ENCODE assay signal across 9 cellular contexts in the genomic region with DNA sequence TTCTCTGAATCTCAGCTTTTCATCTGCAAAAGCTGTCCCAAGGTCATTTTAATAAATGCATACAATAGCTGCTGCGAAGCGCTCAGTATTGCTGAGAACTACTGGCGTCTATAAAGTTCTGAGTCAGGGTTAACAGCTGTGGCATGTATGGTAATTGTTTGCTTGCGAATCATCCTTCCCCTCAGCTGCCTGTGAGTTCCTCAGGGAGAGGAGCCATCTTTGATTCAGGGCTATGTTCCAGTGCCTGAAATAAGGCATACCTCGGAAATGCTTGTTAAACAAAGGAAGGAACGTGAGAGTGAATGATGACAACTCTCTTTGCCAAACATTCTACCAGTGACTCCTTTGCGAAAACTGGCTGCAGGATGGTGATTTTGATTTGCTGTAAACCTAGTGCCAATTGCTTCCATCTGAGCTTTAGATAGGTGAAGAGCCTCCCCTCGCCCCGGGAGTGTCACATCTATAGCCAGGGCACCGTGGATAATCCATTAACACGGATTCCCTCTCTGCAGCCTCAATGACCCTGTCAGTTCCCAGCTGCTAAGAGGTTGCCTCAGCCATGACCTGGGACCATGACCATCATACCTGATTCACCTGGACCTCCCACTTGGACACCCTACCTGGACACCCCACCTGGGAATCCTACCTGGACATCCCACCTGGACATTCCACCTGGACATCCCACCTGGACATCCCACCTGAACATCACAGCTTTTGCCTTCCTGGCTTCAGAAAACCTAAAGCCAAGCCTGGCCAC. TPM values are rescaled to one million over a fixed set of nuclear protein-coding genes. Genes with fewer than 3 reads are reported as not detected.
DNase-seq lines count a peak whose midpoint lies in the region; ATAC-seq and TF ChIP-seq lines count a peak whose summit lies in the region.
"Had no signal": no experiment of that assay in that cellular context is flagged by ENCODE, and none has a peak within 500 bp of the region (broad histone marks: within the 10 kb centered on the region; RNA-seq: fewer than 3 reads in every experiment).

No MANE protein-coding gene starts in this region.

- no peaks in the 10 kb centered on the region for H3K9me2 ChIP-seq in GM23248 (ENCODE audit: insufficient read depth)

- no peaks in the 10 kb centered on the region for H3K36me3 ChIP-seq in GM23248 (ENCODE audit: low read depth)
- no peaks in the 10 kb centered on the region for H3K36me3 ChIP-seq in SJCRH30
- no peaks in the 10 kb centered on the region for H3K36me3 ChIP-seq in fibroblast of lung (ENCODE audit: control insufficient read depth, insufficient read depth, low read length)
- no peaks in the 10 kb centered on the region for H3K36me3 ChIP-seq in skeletal muscle satellite cell (ENCODE audit: insufficient read depth, low read length)

- H3K9ac ChIP-seq in GM23248 (0 out of 2 replicates have a peak overlapping the region, but pooled peaks have one; percentile 19), fibroblast of lung (ENCODE audit: insufficient read depth, low read length) (no peak overlapping the region), skeletal muscle satellite cell (ENCODE audit: low read depth, low read length) (no peak overlapping the region)

- no peaks in the 10 kb centered on the region for H3K27me3 ChIP-seq in GM23248 (replicated peaks; ENCODE audit: insufficient read depth)
- H3K27me3 ChIP-seq in SJCRH30 = no peaks in the 10 kb centered on the region
- no peaks in the 10 kb centered on the region for H3K27me3 ChIP-seq in fibroblast of lung (ENCODE audit: control insufficient read depth, insufficient read depth, low read length)
- peaks cover 7% of the 10 kb centered on the region for H3K27me3 ChIP-seq in skeletal muscle satellite cell (ENCODE audit: control insufficient read depth, insufficient read depth, low read length)

- no peaks in the 10 kb centered on the region for H4K20me1 ChIP-seq in GM23248 (ENCODE audit: insufficient read depth)
- H4K20me1 ChIP-seq in fibroblast of lung (ENCODE audit: control insufficient read depth, extremely low read depth, insufficient read depth, low read length) = no peaks in the 10 kb centered on the region

- H3K79me2 ChIP-seq in GM23248 (ENCODE audit: insufficient read depth) (no peaks in the 10 kb centered on the region), fibroblast of lung (ENCODE audit: control insufficient read depth, insufficient read depth, low read length) (no peaks in the 10 kb centered on the region)

- H2AFZ ChIP-seq in GM23248 (peak overlapping the region; percentile 8; the same call in 1 of the 2 replicates), fibroblast of lung (ENCODE audit: low read length) (peak overlapping the region; percentile 6)

- H3K27ac ChIP-seq in GM23248 = peak overlapping the region; percentile 23
- H3K27ac ChIP-seq in SJCRH30 = peak overlapping the region; percentile 76
- no peak overlapping the region for H3K27ac ChIP-seq in fibroblast of lung (ENCODE audit: insufficient read depth, low read length)

- no peaks in the 10 kb centered on the region for H3F3A ChIP-seq in GM23248 (ENCODE audit: insufficient read depth)

- H3K4me1 ChIP-seq in GM23248 (ENCODE audit: insufficient read depth) = peaks cover 9% of the 10 kb centered on the region
- peaks cover 26% of the 10 kb centered on the region for H3K4me1 ChIP-seq in SJCRH30
- peaks cover 12% of the 10 kb centered on the region for H3K4me1 ChIP-seq in fibroblast of lung (ENCODE audit: control insufficient read depth, extremely low read depth, insufficient read depth, low read length)
- peaks cover 20% of the 10 kb centered on the region for H3K4me1 ChIP-seq in skeletal muscle satellite cell (ENCODE audit: control insufficient read depth, insufficient read depth, low read length)

- no peak for TF ChIP-seq CTCF in fibroblast of lung (conservative IDR thresholded peaks at IDR 0.05 in 1 of 2, IDR thresholded peaks at IDR 0.05 in 1 of 2; ENCODE audit: low read depth in 1 of 2, low read length in 2 of 2)

- 51 to 54% methylated on average over 11 of the region's 11 CpGs for WGBS in GM23248 (ENCODE audit: low coverage in 1 of 2, low lambda C conversion rate in 2 of 2, missing lambda C conversion rate in 2 of 2), 2 experiments

- ATAC-seq in GM21423 (IDR thresholded peaks at IDR 0.05; ENCODE audit: unreplicated experiment) (no peak), GM18498 (IDR thresholded peaks at IDR 0.05; ENCODE audit: unreplicated experiment) (no peak)

- DNase-seq in GM23248 (peak; percentile 95), SJCRH30 (peak; percentile 55 to 64), fibroblast of lung (ENCODE audit: low read depth in 2 of 2) (peak; percentile 81 to 86), NCI-H2029 treated with DMSO at 0.1 percent for 48 hours (lab: John Stamatoyannopoulos, UW) (no peak)
- DNase-seq: nephron progenitor cell had no signal

- H3K4me3 ChIP-seq in GM23248 = no peak overlapping the region
- no peak overlapping the region for H3K4me3 ChIP-seq in SJCRH30
- no peak overlapping the region for H3K4me3 ChIP-seq in fibroblast of lung (replicated peaks in 1 of 4; ENCODE audit: control extremely low read depth in 1 of 4, insufficient read depth in 1 of 4, low read depth in 3 of 4, low read length in 4 of 4)
- no peak overlapping the region for H3K4me3 ChIP-seq in skeletal muscle satellite cell (ENCODE audit: low read length)

- H3K4me2 ChIP-seq in GM23248 (ENCODE audit: unreplicated experiment) (peak overlapping the region; percentile 19), fibroblast of lung (ENCODE audit: extremely low read depth, insufficient read depth, low read length) (peak overlapping the region; percentile 26), skeletal muscle satellite cell (ENCODE audit: low read length) (peak overlapping the region; percentile 45)

- no peaks in the 10 kb centered on the region for H3K9me3 ChIP-seq in GM23248 (ENCODE audit: low read depth)
- no peaks in the 10 kb centered on the region for H3K9me3 ChIP-seq in SJCRH30 (replicated peaks)
- H3K9me3 ChIP-seq in fibroblast of lung (ENCODE audit: control insufficient read depth, insufficient read depth, low read depth, low read length) = no peaks in the 10 kb centered on the region
- H3K9me3 ChIP-seq in skeletal muscle satellite cell (replicated peaks; ENCODE audit: low read length) = no peaks in the 10 kb centered on the region

- in situ Hi-C loops in GM23248 (cut with MboI) = no loop called here

RNA-seq across cellular contexts. Expression of gene GPRIN2, which starts 39.6 kb away (rescaled TPM):
- not detected in 2 replicates for total RNA-seq in GM23248 (2014; rRNA removed; shearing (Covaris generic))
- not detected in 2 replicates for polyA plus RNA-seq in GM23248 (2016; fragmentation: Nextera tagmentation; extraction: Ambion mirVana)
- total RNA-seq in SJCRH30 (2014; rRNA removed; shearing (Covaris generic)) = not detected in 2 replicates
- not detected in 2 replicates for total RNA-seq in fibroblast of lung
- polyA plus RNA-seq in fibroblast of lung = not detected in 2 replicates
- polyA plus RNA-seq in fibroblast of lung (2012) = not detected in 2 replicates
- not detected in 2 replicates for polyA minus RNA-seq in fibroblast of lung (ENCODE audit: low replicate concordance)
- total RNA-seq in skeletal muscle satellite cell (2012; rRNA removed) = not detected in 2 replicates
- total RNA-seq: NCI-H460 had no signal

RNA-seq across cellular contexts. Expression of gene NPY4R, which starts 51.1 kb away (rescaled TPM):
- not detected in 2 replicates for total RNA-seq in GM23248 (2014; rRNA removed; shearing (Covaris generic))
- 0.34 TPM in 1 of 2 replicates, not detected in the other for polyA plus RNA-seq in GM23248 (2016; fragmentation: Nextera tagmentation; extraction: Ambion mirVana)
- not detected in 2 replicates for total RNA-seq in SJCRH30 (2014; rRNA removed; shearing (Covaris generic))
- total RNA-seq in fibroblast of lung = not detected in 2 replicates
- polyA plus RNA-seq in fibroblast of lung = 0.07 and 0.24 TPM in 2 replicates
- polyA plus RNA-seq in fibroblast of lung (2012) = 0.12 TPM in 1 of 2 replicates, not detected in the other
- 4.4 TPM in 1 of 2 replicates, not detected in the other for polyA minus RNA-seq in fibroblast of lung (ENCODE audit: low replicate concordance)
- not detected in 2 replicates for total RNA-seq in skeletal muscle satellite cell (2012; rRNA removed)
- total RNA-seq: NCI-H460 had no signal
